ENCODE assay signal across 2 cellular contexts in genomic region chr5:159812759-159813158, GRCh38.
DNase-seq lines count a peak whose midpoint lies in the region; ATAC-seq, FAIRE-seq and TF ChIP-seq lines count a peak whose summit lies in the region.
"Not testable (repeated sequence)": the region's sequence is repeated elsewhere in the genome, so short reads cannot be mapped to it uniquely, and the experiment has no call there.

No MANE protein-coding gene starts in this region.

- TF ChIP-seq RAD21 in K562 (CRISPR knock-in tag; conservative IDR thresholded peaks at IDR 0.05 in 1 of 2, IDR thresholded peaks at IDR 0.05 in 1 of 2) = not testable (repeated sequence)

- not testable (repeated sequence) for BruUV-seq in K562 (replicated peaks; lab: Mats Ljungman, UMichigan)

- H3K36me3 ChIP-seq in HEK293 (ENCODE audit: control insufficient read depth in 2 of 2, insufficient read depth in 1 of 2, low read length in 2 of 2); K562 (ENCODE audit: control insufficient read depth, insufficient read depth, low read length): not testable (repeated sequence)

- CTCF ChIA-PET in HEK293 (lab: Yijun Ruan, JAX) = not testable (repeated sequence)
- CTCF ChIA-PET in K562 (lab: Yijun Ruan, JAX; ENCODE audit: low intra/inter-chr PET ratio) = interaction anchor here (0.7 kb wide), 1 partner anchor 8 kb away, joined by 4 read pairs; no protein-coding TSS in a partner anchor

- not testable (repeated sequence) for H2AFZ ChIP-seq in K562 (ENCODE audit: low read depth, low read length)

- POLR2A ChIA-PET in HEK293 (lab: Yijun Ruan, JAX); K562 (lab: Yijun Ruan, JAX): not testable (repeated sequence)

- in situ Hi-C loops in K562 (cut with MboI) = not testable (repeated sequence)

- DNase-seq in K562 (ENCODE audit: extremely low read depth in 1 of 4, low spot score in 3 of 4) = not testable (repeated sequence)

- H4K20me1 ChIP-seq in K562 (replicated peaks; ENCODE audit: control insufficient read depth, insufficient read depth, low read length) = not testable (repeated sequence)

- not testable (repeated sequence) for H3K4me3 ChIP-seq in HEK293 (ENCODE audit: low read depth, low read length); K562

- H3K9me1 ChIP-seq in K562 (ENCODE audit: control insufficient read depth, insufficient read depth, low read length) = not testable (repeated sequence)

- H3K4me1 ChIP-seq in HEK293 (ENCODE audit: control insufficient read depth, insufficient read depth, low read length); K562 (replicated peaks in 1 of 2; ENCODE audit: control insufficient read depth in 2 of 2, insufficient read depth in 2 of 2, low read length in 2 of 2): not testable (repeated sequence)

- not testable (repeated sequence) for H3K9me3 ChIP-seq in HEK293 (ENCODE audit: control insufficient read depth, insufficient read depth, low read depth, low read length); K562 (replicated peaks; ENCODE audit: control insufficient read depth, insufficient read depth, low read depth, low read length)

- WGBS in K562 (ENCODE audit: insufficient coverage, low coverage, missing lambda C conversion rate) = 0% methylated on average over 3 of the region's 3 CpGs

- FAIRE-seq in K562 (lab: Jason Lieb, UNC) = not testable (repeated sequence)

- H3K9ac ChIP-seq in K562 (ENCODE audit: insufficient read depth in 1 of 2, low read depth in 2 of 2, low read length in 2 of 2) = not testable (repeated sequence)

- H3K27ac ChIP-seq in HEK293 (ENCODE audit: extremely low read depth, low read depth, low read length); K562 (ENCODE audit: extremely low read depth, low read depth, low read length): not testable (repeated sequence)

- intact Hi-C loops in K562 (cut with micrococcal nuclease) = not testable (repeated sequence)

- not testable (repeated sequence) for H3K4me2 ChIP-seq in K562 (ENCODE audit: insufficient read depth, low read length)

- not testable (repeated sequence) for ATAC-seq in K562

- not testable (repeated sequence) for TF ChIP-seq EP300 in K562 (IDR thresholded peaks at IDR 0.05; ENCODE audit: low read length)

- not testable (repeated sequence) for H3K27me3 ChIP-seq in K562 (ENCODE audit: control insufficient read depth in 2 of 2, insufficient read depth in 2 of 2, low read length in 2 of 2)

- H3K79me2 ChIP-seq in K562 (ENCODE audit: control insufficient read depth, insufficient read depth, low read length) = not testable (repeated sequence)

- not testable (repeated sequence) for TF ChIP-seq POLR2A in K562 (conservative IDR thresholded peaks at IDR 0.05)

- TF ChIP-seq CTCF in HEK293 (tag by site-specific recombination; IDR thresholded peaks at IDR 0.05); K562 (IDR thresholded peaks at IDR 0.05 in 2 of 3, conservative IDR thresholded peaks at IDR 0.05 in 1 of 3; ENCODE audit: insufficient read depth in 2 of 3, low read depth in 1 of 3, low read length in 3 of 3): not testable (repeated sequence)

TF ChIP-seq in HEK293, 187 proteins besides CTCF, POLR2A, EP300 and RAD21:
- TF ChIP-seq ZNF146 (tag by site-specific recombination; IDR thresholded peaks at IDR 0.05) = peak; percentile 72

TF ChIP-seq in K562, 482 proteins besides CTCF, POLR2A, EP300 and RAD21:
- peak; percentile 50 for TF ChIP-seq ZNF146 (CRISPR knock-in tag; IDR thresholded peaks at IDR 0.05; ENCODE audit: unreplicated experiment)
